1 cellular context compared by ENCODE assay signal in genomic region chr12:121781751-121782615, GRCh38.
A peak's percentile ranks its signal among the peaks of the same experiment; 100 is the strongest.
TF ChIP-seq lines count a peak whose summit lies in the region.

No MANE protein-coding gene starts in this region.

TF ChIP-seq in GM12878, 131 proteins besides CTCF, POLR2A, EP300 and RAD21 (continued from another document and continues in another):
- TF ChIP-seq ZNF622 (IDR thresholded peaks at IDR 0.05) (no peak), GABPA (IDR thresholded peaks at IDR 0.05; ENCODE audit: low read depth) (no peak), FOS (IDR thresholded peaks at IDR 0.05; ENCODE audit: borderline replicate concordance, extremely low read depth, insufficient read length) (no peak), SREBF1 (IDR thresholded peaks at IDR 0.05; ENCODE audit: low read length) (no peak), GATAD2B (conservative IDR thresholded peaks at IDR 0.05; ENCODE audit: low read depth) (peak; percentile 77), KLF5 (IDR thresholded peaks at IDR 0.05; ENCODE audit: partially characterized antibody) (no peak), ZNF687 (IDR thresholded peaks at IDR 0.05) (no peak), SREBF2 (IDR thresholded peaks at IDR 0.05; ENCODE audit: low read length) (no peak), NFXL1 (IDR thresholded peaks at IDR 0.05; ENCODE audit: borderline replicate concordance) (no peak), RELA (IDR thresholded peaks at IDR 0.05; ENCODE audit: borderline replicate concordance, partially characterized antibody) (peak; percentile 87), PAX5 (IDR thresholded peaks at IDR 0.05; ENCODE audit: borderline replicate concordance, low read depth, low read length) (peak; percentile 74; the same call in 1 of the 2 replicates), NBN (IDR thresholded peaks at IDR 0.05) (no peak), SMAD5 (IDR thresholded peaks at IDR 0.05; ENCODE audit: low read depth) (no peak), STAT1 (conservative IDR thresholded peaks at IDR 0.05) (no peak), EZH2 (IDR thresholded peaks at IDR 0.05; ENCODE audit: borderline replicate concordance, control insufficient read depth, low read depth, low read length) (no peak), CREB1 (IDR thresholded peaks at IDR 0.05; ENCODE audit: low read depth) (peak; percentile 45; the same call in 1 of the 2 replicates), MTA2 (IDR thresholded peaks at IDR 0.05; ENCODE audit: low read depth) (peak; percentile 40; the same call in 1 of the 2 replicates), WRNIP1 (IDR thresholded peaks at IDR 0.05; ENCODE audit: borderline replicate concordance, low read depth, low read length) (no peak), NFIC (IDR thresholded peaks at IDR 0.05; ENCODE audit: low read depth, low read length) (peak; percentile 74), IKZF1 (conservative IDR thresholded peaks at IDR 0.05) (peak; percentile 78), MYC (IDR thresholded peaks at IDR 0.05; ENCODE audit: insufficient read depth, insufficient read length, insufficient replicate concordance, low read length, severe bottlenecking) (no peak), ZBED1 (IDR thresholded peaks at IDR 0.05; ENCODE audit: borderline replicate concordance) (no peak), BCL11A (IDR thresholded peaks at IDR 0.05; ENCODE audit: low read depth, low read length) (0 out of 2 replicates have a peak, but pooled peaks have one; percentile 37), SKIL (IDR thresholded peaks at IDR 0.05; ENCODE audit: low read depth, poor library complexity, severe bottlenecking) (peak; percentile 25), RBBP5 (conservative IDR thresholded peaks at IDR 0.05) (no peak), CEBPZ (IDR thresholded peaks at IDR 0.05; ENCODE audit: low read depth, low read length) (no peak), SPI1 (IDR thresholded peaks at IDR 0.05; ENCODE audit: borderline replicate concordance, insufficient read depth, low read depth, low read length) (peak; percentile 75), CUX1 (IDR thresholded peaks at IDR 0.05; ENCODE audit: insufficient replicate concordance, low read depth, low read length) (no peak), CHD4 (IDR thresholded peaks at IDR 0.05) (no peak), YY1 (IDR thresholded peaks at IDR 0.05; ENCODE audit: low read depth, low read length) (no peak; the same call in 1 of the 2 replicates), MTA3 (IDR thresholded peaks at IDR 0.05; ENCODE audit: borderline replicate concordance, low read length) (peak; percentile 62; the same call in 1 of the 2 replicates), STAT3 (IDR thresholded peaks at IDR 0.05; ENCODE audit: low read depth, low read length) (no peak), MXI1 (IDR thresholded peaks at IDR 0.05; ENCODE audit: low read depth, low read length) (no peak), EGR1 (IDR thresholded peaks at IDR 0.05; ENCODE audit: borderline replicate concordance in 1 of 2, low read depth in 2 of 2, low read length in 2 of 2) (0 out of 3 replicates have a peak, but pooled peaks of 1 of the 2 experiments have one; percentile 15)
- TF ChIP-seq, protein P1, sequence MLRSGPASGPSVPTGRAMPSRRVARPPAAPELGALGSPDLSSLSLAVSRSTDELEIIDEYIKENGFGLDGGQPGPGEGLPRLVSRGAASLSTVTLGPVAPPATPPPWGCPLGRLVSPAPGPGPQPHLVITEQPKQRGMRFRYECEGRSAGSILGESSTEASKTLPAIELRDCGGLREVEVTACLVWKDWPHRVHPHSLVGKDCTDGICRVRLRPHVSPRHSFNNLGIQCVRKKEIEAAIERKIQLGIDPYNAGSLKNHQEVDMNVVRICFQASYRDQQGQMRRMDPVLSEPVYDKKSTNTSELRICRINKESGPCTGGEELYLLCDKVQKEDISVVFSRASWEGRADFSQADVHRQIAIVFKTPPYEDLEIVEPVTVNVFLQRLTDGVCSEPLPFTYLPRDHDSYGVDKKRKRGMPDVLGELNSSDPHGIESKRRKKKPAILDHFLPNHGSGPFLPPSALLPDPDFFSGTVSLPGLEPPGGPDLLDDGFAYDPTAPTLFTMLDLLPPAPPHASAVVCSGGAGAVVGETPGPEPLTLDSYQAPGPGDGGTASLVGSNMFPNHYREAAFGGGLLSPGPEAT (IDR thresholded peaks at IDR 0.05; ENCODE audit: low read depth): peak; percentile 87
- TF ChIP-seq, protein P2, sequence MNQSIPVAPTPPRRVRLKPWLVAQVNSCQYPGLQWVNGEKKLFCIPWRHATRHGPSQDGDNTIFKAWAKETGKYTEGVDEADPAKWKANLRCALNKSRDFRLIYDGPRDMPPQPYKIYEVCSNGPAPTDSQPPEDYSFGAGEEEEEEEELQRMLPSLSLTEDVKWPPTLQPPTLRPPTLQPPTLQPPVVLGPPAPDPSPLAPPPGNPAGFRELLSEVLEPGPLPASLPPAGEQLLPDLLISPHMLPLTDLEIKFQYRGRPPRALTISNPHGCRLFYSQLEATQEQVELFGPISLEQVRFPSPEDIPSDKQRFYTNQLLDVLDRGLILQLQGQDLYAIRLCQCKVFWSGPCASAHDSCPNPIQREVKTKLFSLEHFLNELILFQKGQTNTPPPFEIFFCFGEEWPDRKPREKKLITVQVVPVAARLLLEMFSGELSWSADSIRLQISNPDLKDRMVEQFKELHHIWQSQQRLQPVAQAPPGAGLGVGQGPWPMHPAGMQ (IDR thresholded peaks at IDR 0.05; ENCODE audit: borderline replicate concordance): no peak
- TF ChIP-seq, protein P3, sequence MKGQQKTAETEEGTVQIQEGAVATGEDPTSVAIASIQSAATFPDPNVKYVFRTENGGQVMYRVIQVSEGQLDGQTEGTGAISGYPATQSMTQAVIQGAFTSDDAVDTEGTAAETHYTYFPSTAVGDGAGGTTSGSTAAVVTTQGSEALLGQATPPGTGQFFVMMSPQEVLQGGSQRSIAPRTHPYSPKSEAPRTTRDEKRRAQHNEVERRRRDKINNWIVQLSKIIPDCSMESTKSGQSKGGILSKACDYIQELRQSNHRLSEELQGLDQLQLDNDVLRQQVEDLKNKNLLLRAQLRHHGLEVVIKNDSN (IDR thresholded peaks at IDR 0.05; ENCODE audit: borderline replicate concordance, extremely low read length, insufficient read depth, low read depth, low read length): no peak
- TF ChIP-seq, protein P4, sequence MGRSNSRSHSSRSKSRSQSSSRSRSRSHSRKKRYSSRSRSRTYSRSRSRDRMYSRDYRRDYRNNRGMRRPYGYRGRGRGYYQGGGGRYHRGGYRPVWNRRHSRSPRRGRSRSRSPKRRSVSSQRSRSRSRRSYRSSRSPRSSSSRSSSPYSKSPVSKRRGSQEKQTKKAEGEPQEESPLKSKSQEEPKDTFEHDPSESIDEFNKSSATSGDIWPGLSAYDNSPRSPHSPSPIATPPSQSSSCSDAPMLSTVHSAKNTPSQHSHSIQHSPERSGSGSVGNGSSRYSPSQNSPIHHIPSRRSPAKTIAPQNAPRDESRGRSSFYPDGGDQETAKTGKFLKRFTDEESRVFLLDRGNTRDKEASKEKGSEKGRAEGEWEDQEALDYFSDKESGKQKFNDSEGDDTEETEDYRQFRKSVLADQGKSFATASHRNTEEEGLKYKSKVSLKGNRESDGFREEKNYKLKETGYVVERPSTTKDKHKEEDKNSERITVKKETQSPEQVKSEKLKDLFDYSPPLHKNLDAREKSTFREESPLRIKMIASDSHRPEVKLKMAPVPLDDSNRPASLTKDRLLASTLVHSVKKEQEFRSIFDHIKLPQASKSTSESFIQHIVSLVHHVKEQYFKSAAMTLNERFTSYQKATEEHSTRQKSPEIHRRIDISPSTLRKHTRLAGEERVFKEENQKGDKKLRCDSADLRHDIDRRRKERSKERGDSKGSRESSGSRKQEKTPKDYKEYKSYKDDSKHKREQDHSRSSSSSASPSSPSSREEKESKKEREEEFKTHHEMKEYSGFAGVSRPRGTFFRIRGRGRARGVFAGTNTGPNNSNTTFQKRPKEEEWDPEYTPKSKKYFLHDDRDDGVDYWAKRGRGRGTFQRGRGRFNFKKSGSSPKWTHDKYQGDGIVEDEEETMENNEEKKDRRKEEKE (IDR thresholded peaks at IDR 0.05): no peak
